Comparison of ENCODE assay signal across 13 cellular contexts in genomic region chr9:129480227-129480626, GRCh38.
DNase-seq lines count a peak whose midpoint lies in the region; ATAC-seq and TF ChIP-seq lines count a peak whose summit lies in the region.
"Had no signal": no experiment of that assay in that cellular context is flagged by ENCODE, and none has a peak within 500 bp of the region (broad histone marks: within the 10 kb centered on the region; RNA-seq: fewer than 3 reads in every experiment).

No MANE protein-coding gene starts in this region.

- POLR2A ChIA-PET in PC-9 (lab: Charles Lee; ENCODE audit: unreplicated experiment): no interaction called here

- no peak overlapping the region for H3K27ac Mint-ChIP-seq in activated T-helper 2 cell treated with anti-CD3 and anti-CD28 coated beads, Interferon-gamma antibody, Interleukin-2, Interleukin-4, amounts not matched to agents 10 μg/mL and 5 μg/mL and 100 μg/mL, durations not matched to agents 14 hours and 24 hours and 36 hours
- H3K27ac Mint-ChIP-seq in T-helper 2 cell treated with Interferon-gamma antibody and Interleukin-4, amounts not matched to agents 5 μg/mL and 100 μg/mL, for 36 hours: no peak overlapping the region

- H3K27me3 Mint-ChIP-seq in activated T-helper 2 cell treated with anti-CD3 and anti-CD28 coated beads, Interferon-gamma antibody, Interleukin-2, Interleukin-4, amounts not matched to agents 10 μg/mL and 5 μg/mL and 100 μg/mL, durations not matched to agents 14 hours and 24 hours and 36 hours (ENCODE audit: low read depth): no peaks in the 10 kb centered on the region
- H3K27me3 Mint-ChIP-seq in T-helper 2 cell treated with Interferon-gamma antibody and Interleukin-4, amounts not matched to agents 5 μg/mL and 100 μg/mL, for 36 hours (ENCODE audit: low read depth): peaks cover 15% of the 10 kb centered on the region

- no peak for TF ChIP-seq POLR2A in testis (IDR thresholded peaks at IDR 0.05)

- H3K4me1 Mint-ChIP-seq in activated T-helper 2 cell treated with anti-CD3 and anti-CD28 coated beads, Interferon-gamma antibody, Interleukin-2, Interleukin-4, amounts not matched to agents 10 μg/mL and 5 μg/mL and 100 μg/mL, durations not matched to agents 14 hours and 24 hours and 36 hours (ENCODE audit: low read depth): peaks cover 8% of the 10 kb centered on the region
- H3K4me1 Mint-ChIP-seq in T-helper 2 cell treated with Interferon-gamma antibody and Interleukin-4, amounts not matched to agents 5 μg/mL and 100 μg/mL, for 36 hours (ENCODE audit: low read depth): peaks cover 6% of the 10 kb centered on the region

- H3K36me3 Mint-ChIP-seq in activated T-helper 2 cell treated with anti-CD3 and anti-CD28 coated beads, Interferon-gamma antibody, Interleukin-2, Interleukin-4, amounts not matched to agents 10 μg/mL and 5 μg/mL and 100 μg/mL, durations not matched to agents 14 hours and 24 hours and 36 hours (ENCODE audit: low read depth): no peaks in the 10 kb centered on the region
- H3K36me3 Mint-ChIP-seq in T-helper 2 cell treated with Interferon-gamma antibody and Interleukin-4, amounts not matched to agents 5 μg/mL and 100 μg/mL, for 36 hours (ENCODE audit: low read depth): no peaks in the 10 kb centered on the region

- DNase-seq in PC-9: no peak
- DNase-seq in choroid plexus epithelial cell (ENCODE audit: low read depth): peak; percentile 72
- DNase-seq in testis: no peak
- DNase-seq in activated T-helper 2 cell treated with anti-CD3 and anti-CD28 coated beads, Interferon-gamma antibody, Interleukin-2, Interleukin-4, amounts not matched to agents 10 μg/mL and 5 μg/mL and 100 μg/mL, durations not matched to agents 14 hours and 24 hours and 36 hours (ENCODE audit: low spot score): no peak
- DNase-seq in mucosa of descending colon: no peak
- no peak for DNase-seq in NCI-H2227 treated with DMSO at 0.1 percent for 48 hours (lab: John Stamatoyannopoulos, UW)
- DNase-seq in T-helper 2 cell treated with Interferon-gamma antibody and Interleukin-4, amounts not matched to agents 5 μg/mL and 100 μg/mL, for 36 hours (ENCODE audit: low spot score): no peak
- DNase-seq: activated naive CD4-positive, alpha-beta T cell treated with Interleukin-2 at 50 U/mL for 16 hours; left colon; NCI-H1105 had no signal

- no peak overlapping the region for H2AFZ ChIP-seq in PC-9

- CTCF ChIA-PET in PC-9 (lab: Charles Lee): interaction anchor here (1.2 to 1.5 kb wide), 2 partner anchors 20 to 145 kb away, joined by 3 read pairs; no protein-coding TSS in a partner anchor

- peaks cover 10% of the 10 kb centered on the region for H3K79me2 ChIP-seq in PC-9 (ENCODE audit: low read depth)

- no peak overlapping the region for H3K4me3 Mint-ChIP-seq in activated T-helper 2 cell treated with anti-CD3 and anti-CD28 coated beads, Interferon-gamma antibody, Interleukin-2, Interleukin-4, amounts not matched to agents 10 μg/mL and 5 μg/mL and 100 μg/mL, durations not matched to agents 14 hours and 24 hours and 36 hours (ENCODE audit: low read depth)
- H3K4me3 Mint-ChIP-seq in T-helper 2 cell treated with Interferon-gamma antibody and Interleukin-4, amounts not matched to agents 5 μg/mL and 100 μg/mL, for 36 hours: no peak overlapping the region

- H3K9me3 ChIP-seq in PC-9 (ENCODE audit: insufficient read depth, low read depth) (peaks cover 1% of the 10 kb centered on the region; the same call in 1 of the 2 replicates), mesodermal cell (ENCODE audit: control insufficient read depth, low read length) (peaks cover 4% of the 10 kb centered on the region), testis (no peaks in the 10 kb centered on the region), mucosa of descending colon (no peaks in the 10 kb centered on the region)
- H3K9me3 ChIP-seq: HAP-1 had no signal

- peak overlapping the region; percentile 14 for H3K4me2 ChIP-seq in PC-9

- intact Hi-C loops in PC-9 (cut with micrococcal nuclease; ENCODE audit: unreplicated experiment) (loop anchor here (10.0 kb wide), 2 partner anchors 275 to 455 kb away; partner anchors contain the start of genes PTGES and SH3GLB2), testis (cut with DNase I; ENCODE audit: low total_unique reads) (loop anchor here (10.0 kb wide), 1 partner anchor 335 kb away; no protein-coding TSS in a partner anchor), mucosa of descending colon (cut with DNase I, micrococcal nuclease) (loop anchor here in 1 of 2 donors (10.0 kb wide), 2 partner anchors 125 to 305 kb away; partner anchors contain the start of gene IER5L)
- intact Hi-C loops in activated T-helper 2 cell treated with anti-CD3 and anti-CD28 coated beads, Interferon-gamma antibody, Interleukin-2, Interleukin-4, amounts not matched to agents 10 μg/mL and 5 μg/mL and 100 μg/mL, durations not matched to agents 14 hours and 24 hours and 36 hours (cut with micrococcal nuclease): loop anchor here (1.0 to 10.0 kb wide), 2 partner anchors 31 to 145 kb away; partner anchors contain the start of genes C9orf50 and NTMT1

- no peaks in the 10 kb centered on the region for H3K9me2 ChIP-seq in PC-9 (ENCODE audit: insufficient read depth)

- H3F3A ChIP-seq in PC-9 (ENCODE audit: insufficient read depth, low read depth): peaks cover 52% of the 10 kb centered on the region

- H3K4me1 ChIP-seq in PC-9 (replicated peaks; ENCODE audit: insufficient read depth) (peaks cover 67% of the 10 kb centered on the region), mesodermal cell (ENCODE audit: control insufficient read depth, insufficient read depth, low read length, poor library complexity, severe bottlenecking) (peaks cover 50% of the 10 kb centered on the region), testis (peaks cover 65% of the 10 kb centered on the region), mucosa of descending colon (ENCODE audit: low read depth) (peaks cover 17% of the 10 kb centered on the region)

- ATAC-seq in mucosa of descending colon: no peak
- ATAC-seq: left colon had no signal

- H3K27ac ChIP-seq in PC-9: no peak overlapping the region
- H3K27ac ChIP-seq in mesodermal cell (ENCODE audit: low read depth, low read length, severe bottlenecking): peak overlapping the region; percentile 98
- H3K27ac ChIP-seq in testis: peak overlapping the region; percentile 97 to 99
- H3K27ac ChIP-seq: HL-60 had no signal

- H4K20me1 ChIP-seq in PC-9 (ENCODE audit: insufficient read depth): no peaks in the 10 kb centered on the region

- TF ChIP-seq CTCF in PC-9 (conservative IDR thresholded peaks at IDR 0.05): no peak
- TF ChIP-seq CTCF in choroid plexus epithelial cell (conservative IDR thresholded peaks at IDR 0.05; ENCODE audit: low read depth, low read length): peak; percentile 36
- TF ChIP-seq CTCF in testis (IDR thresholded peaks at IDR 0.05): no peak
- TF ChIP-seq CTCF in mucosa of descending colon (IDR thresholded peaks at IDR 0.05): no peak

- no peaks in the 10 kb centered on the region for H3K36me3 ChIP-seq in PC-9 (ENCODE audit: low read depth)
- H3K36me3 ChIP-seq in mesodermal cell (ENCODE audit: control insufficient read depth, insufficient read depth, low read length): no peaks in the 10 kb centered on the region
- H3K36me3 ChIP-seq in testis (ENCODE audit: low read depth, missing control alignments): no peaks in the 10 kb centered on the region
- H3K36me3 ChIP-seq in mucosa of descending colon (ENCODE audit: low read depth): no peaks in the 10 kb centered on the region
- H3K36me3 ChIP-seq: HAP-1 had no signal

- H3K9me3 Mint-ChIP-seq in activated T-helper 2 cell treated with anti-CD3 and anti-CD28 coated beads, Interferon-gamma antibody, Interleukin-2, Interleukin-4, amounts not matched to agents 10 μg/mL and 5 μg/mL and 100 μg/mL, durations not matched to agents 14 hours and 24 hours and 36 hours: no peaks in the 10 kb centered on the region
- no peaks in the 10 kb centered on the region for H3K9me3 Mint-ChIP-seq in T-helper 2 cell treated with Interferon-gamma antibody and Interleukin-4, amounts not matched to agents 5 μg/mL and 100 μg/mL, for 36 hours

- no peaks in the 10 kb centered on the region for H3K27me3 ChIP-seq in PC-9 (ENCODE audit: insufficient read depth, low read depth)
- no peaks in the 10 kb centered on the region for H3K27me3 ChIP-seq in testis

- H3K4me3 ChIP-seq in PC-9 (no peak overlapping the region), choroid plexus epithelial cell (ENCODE audit: low read depth, low read length) (no peak overlapping the region), mesodermal cell (ENCODE audit: extremely low read depth, insufficient read depth, low read length, poor library complexity, severe bottlenecking) (no peak overlapping the region), testis (no peak overlapping the region), mucosa of descending colon (no peak overlapping the region)
- H3K4me3 ChIP-seq: HAP-1 had no signal

- WGBS in mesodermal cell (ENCODE audit: insufficient coverage in 2 of 2), 2 experiments: 67 to 75% methylated on average over 9 to 12 of the region's 12 CpGs
- 57 to 59% methylated on average over 10 to 12 of the region's 12 CpGs for WGBS in testis, 2 donors

- no TSS peak for BruUV-seq in PC-9 (replicated peaks; lab: Mats Ljungman, UMichigan)
